In genomic region chr20:25176184-25176583, GRCh38 we compare ENCODE assay signal across 26 cellular contexts.
"Had no signal": no experiment of that assay in that cellular context is flagged by ENCODE, and none has a peak within 500 bp of the region (broad histone marks: within the 10 kb centered on the region; RNA-seq: fewer than 3 reads in every experiment).

No MANE protein-coding gene starts in this region.

- H3K4me2 ChIP-seq: smooth muscle cell had no signal

- H3K36me3 ChIP-seq: neutrophil, pancreas, spleen, suprapubic skin, tibial artery, transverse colon, upper lobe of right lung, vagina had no signal

- ATAC-seq: naive thymus-derived CD8-positive, alpha-beta T cell; pancreas; psoas muscle; right cardiac atrium; stimulated activated naive CD8-positive, alpha-beta T cell treated with anti-CD3 and anti-CD28 coated beads, Interleukin-15, amount 100 ng/mL, for 72 hours; stimulated activated naive CD8-positive, alpha-beta T cell treated with anti-CD3 and anti-CD28 coated beads, Interleukin-15, Interleukin-2, amounts not matched to agents 100 U/mL and 50 U/mL, for 24 hours; upper lobe of right lung had no signal

- H3K27me3 ChIP-seq: pancreas, spleen, suprapubic skin, testis, tibial artery, transverse colon, upper lobe of right lung, vagina had no signal

- H3K4me1 ChIP-seq: spleen, upper lobe of right lung had no signal

- H3K9me3 ChIP-seq: neutrophil, pancreas, psoas muscle, suprapubic skin, testis, tibial artery, transverse colon, upper lobe of right lung, vagina had no signal

- H3K27ac ChIP-seq: neutrophil, pancreas, psoas muscle, spleen, suprapubic skin, testis, tibial artery, transverse colon, upper lobe of right lung, vagina had no signal

- FAIRE-seq: pancreas had no signal

- DNase-seq: naive thymus-derived CD8-positive, alpha-beta T cell; nephron progenitor cell; nucleus accumbens; pancreas; posterior cingulate gyrus; psoas muscle; right cardiac atrium; spleen; stimulated activated CD4-positive, alpha-beta T cell treated with anti-CD3 and anti-CD28 coated beads, Interleukin-12 subunit alpha, Interleukin-12 subunit beta, amount 100 ng/mL, for 4 hours; stimulated activated CD4-positive, alpha-beta T cell treated with anti-CD3 and anti-CD28 coated beads, Interleukin-1b, Interleukin-23, amount 100 ng/mL, for 48 hours; stimulated activated CD4-positive, alpha-beta T cell treated with anti-CD3 and anti-CD28 coated beads, Interleukin-4, amount 100 ng/mL, for 1 hour; stimulated activated CD4-positive, alpha-beta T cell treated with anti-CD3 and anti-CD28 coated beads, Interleukin-4, amount 100 ng/mL, for 4 hours; stimulated activated CD8-positive, alpha-beta memory T cell treated with anti-CD3 and anti-CD28 coated beads, Interleukin-4, amount 100 ng/mL, for 48 hours; stimulated activated naive CD4-positive, alpha-beta T cell; stimulated activated naive CD8-positive, alpha-beta T cell treated with anti-CD3 and anti-CD28 coated beads, Interleukin-15, amount 100 ng/mL, for 72 hours; stimulated activated naive CD8-positive, alpha-beta T cell treated with anti-CD3 and anti-CD28 coated beads, Interleukin-15, Interleukin-2, amounts not matched to agents 100 U/mL and 50 U/mL, for 24 hours; substantia nigra; testis; tibial artery; transverse colon; upper lobe of right lung had no signal

- H3K4me3 ChIP-seq: pancreas, psoas muscle, skin epidermis, smooth muscle cell, spleen, suprapubic skin, testis, tibial artery, transverse colon, upper lobe of right lung, vagina had no signal
